Comparison of ENCODE assay signal across 8 cellular contexts in genomic region chr7:37201003-37201875, GRCh38.
DNase-seq lines count a peak whose midpoint lies in the region; ATAC-seq and TF ChIP-seq lines count a peak whose summit lies in the region.

No MANE protein-coding gene starts in this region.

- no peaks in the 10 kb centered on the region for H3K4me1 ChIP-seq in HEK293 (ENCODE audit: control insufficient read depth, insufficient read depth, low read length)

- peaks cover 14% of the 10 kb centered on the region for H3K4me1 Mint-ChIP-seq in WTC11

- POLR2A ChIA-PET in HEK293 (lab: Yijun Ruan, JAX) (no interaction called here), WTC11 (lab: Charles Lee) (no interaction called here)

- DNase-seq in DMS153 (lab: John Stamatoyannopoulos, UW) (peak; percentile 58), NCI-H2171 treated with DMSO at 0.1 percent for 48 hours (lab: John Stamatoyannopoulos, UW) (peak; percentile 70), WTC11 (ENCODE audit: low spot score) (peak; percentile 85), choroid plexus epithelial cell (ENCODE audit: low read depth) (peak; percentile 92)
- peak; percentile 17 to 35 for DNase-seq in stimulated activated CD4-positive, alpha-beta T cell treated with anti-CD3 and anti-CD28 coated beads, Interleukin-1b, Interleukin-23, amount 100 ng/mL, for 4 hours (ENCODE audit: low read depth in 2 of 2)

- no peak overlapping the region for H3K4me3 Mint-ChIP-seq in WTC11

- ATAC-seq in WTC11, result peak; percentile 93
- no peak for ATAC-seq in HG03378 (IDR thresholded peaks at IDR 0.05; ENCODE audit: unreplicated experiment)

- H3K36me3 Mint-ChIP-seq in WTC11, result peaks cover 16% of the 10 kb centered on the region

- H3K27me3 ChIP-seq in layer of hippocampus (ENCODE audit: control insufficient read depth, insufficient read depth, low read length), result no peaks in the 10 kb centered on the region

- H3K27ac Mint-ChIP-seq in WTC11, result no peak overlapping the region

- no peaks in the 10 kb centered on the region for H3K9me3 ChIP-seq in HEK293 (ENCODE audit: control insufficient read depth, insufficient read depth, low read depth, low read length)

- peaks cover 13% of the 10 kb centered on the region; the same call in 1 of the 2 replicates for H3K9me3 Mint-ChIP-seq in WTC11

- H3K4me3 ChIP-seq in HEK293 (ENCODE audit: low read depth, low read length) (no peak overlapping the region), choroid plexus epithelial cell (ENCODE audit: low read depth, low read length) (no peak overlapping the region)

- CTCF ChIA-PET in HEK293 (lab: Yijun Ruan, JAX), result interaction anchor here (0.5 to 7.9 kb wide), 32 partner anchors 11 to 1352 kb away, joined by 3 to 98 read pairs (median 4); no protein-coding TSS in a partner anchor
- CTCF ChIA-PET in WTC11 (lab: Charles Lee), result interaction anchor here (0.6 to 3.0 kb wide), 19 partner anchors 13 to 909 kb away, joined by 3 to 24 read pairs (median 3); no protein-coding TSS in a partner anchor

- H3K27ac ChIP-seq in HEK293 (ENCODE audit: extremely low read depth, low read depth, low read length), result no peak overlapping the region
- peak overlapping the region; percentile 67 for H3K27ac ChIP-seq in layer of hippocampus (ENCODE audit: low read depth, low read length)

- no peaks in the 10 kb centered on the region for H3K27me3 Mint-ChIP-seq in WTC11 (ENCODE audit: low read depth)

- no peaks in the 10 kb centered on the region for H3K36me3 ChIP-seq in HEK293 (ENCODE audit: control insufficient read depth in 2 of 2, insufficient read depth in 1 of 2, low read length in 2 of 2)

- TF ChIP-seq CTCF in HEK293 (tag by site-specific recombination; IDR thresholded peaks at IDR 0.05), result peak; percentile 35; the same call in 1 of the 2 replicates
- TF ChIP-seq CTCF in WTC11 (IDR thresholded peaks at IDR 0.05), result peak; percentile 33
- TF ChIP-seq CTCF in choroid plexus epithelial cell (conservative IDR thresholded peaks at IDR 0.05; ENCODE audit: low read depth, low read length), result peak; percentile 94

TF ChIP-seq in HEK293, 187 proteins besides CTCF, POLR2A, EP300 and RAD21:
- TF ChIP-seq ZNF654 (tag by site-specific recombination; IDR thresholded peaks at IDR 0.05; ENCODE audit: low read depth) (peak; percentile 69), ZNF335 (tag by site-specific recombination; conservative IDR thresholded peaks at IDR 0.05) (0 out of 2 replicates have a peak, but pooled peaks have one; percentile 18), ZNF704 (tag by site-specific recombination; IDR thresholded peaks at IDR 0.05) (no peak), ZNF221 (tag by site-specific recombination; IDR thresholded peaks at IDR 0.05; ENCODE audit: borderline replicate concordance) (no peak)

TF ChIP-seq in WTC11, 78 proteins besides CTCF, POLR2A, EP300 and RAD21:
- no peak for TF ChIP-seq ZBTB21 (CRISPR knock-in tag; IDR thresholded peaks at IDR 0.05; ENCODE audit: borderline replicate concordance)
- TF ChIP-seq, protein P1, sequence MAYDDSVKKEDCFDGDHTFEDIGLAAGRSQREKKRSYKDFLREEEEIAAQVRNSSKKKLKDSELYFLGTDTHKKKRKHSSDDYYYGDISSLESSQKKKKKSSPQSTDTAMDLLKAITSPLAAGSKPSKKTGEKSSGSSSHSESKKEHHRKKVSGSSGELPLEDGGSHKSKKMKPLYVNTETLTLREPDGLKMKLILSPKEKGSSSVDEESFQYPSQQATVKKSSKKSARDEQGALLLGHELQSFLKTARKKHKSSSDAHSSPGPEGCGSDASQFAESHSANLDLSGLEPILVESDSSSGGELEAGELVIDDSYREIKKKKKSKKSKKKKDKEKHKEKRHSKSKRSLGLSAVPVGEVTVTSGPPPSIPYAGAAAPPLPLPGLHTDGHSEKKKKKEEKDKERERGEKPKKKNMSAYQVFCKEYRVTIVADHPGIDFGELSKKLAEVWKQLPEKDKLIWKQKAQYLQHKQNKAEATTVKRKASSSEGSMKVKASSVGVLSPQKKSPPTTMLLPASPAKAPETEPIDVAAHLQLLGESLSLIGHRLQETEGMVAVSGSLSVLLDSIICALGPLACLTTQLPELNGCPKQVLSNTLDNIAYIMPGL (CRISPR knock-in tag; IDR thresholded peaks at IDR 0.05), result no peak

Comparison
In these comparisons a context has a peak if more than half of its experiments do, and no peak if none do; other contexts are left out.
1. DNase-seq: peak in every context shown above with its lines; median percentile 92 in choroid plexus epithelial cell; 85 in WTC11; 70 in NCI-H2171 treated with DMSO at 0.1 percent for 48 hours; 58 in DMS153; 26 in stimulated activated CD4-positive, alpha-beta T cell treated with anti-CD3 and anti-CD28 coated beads, Interleukin-1b, Interleukin-23, amount 100 ng/mL, for 4 hours.
2. CTCF ChIP-seq: peak in every context shown above with its lines; median percentile 94 in choroid plexus epithelial cell; 35 in HEK293; 33 in WTC11.